Comparison of ENCODE assay signal across 1 cellular context in genomic region chr6:56346958-56347357, GRCh38.
TF ChIP-seq lines count a peak whose summit lies in the region.

No MANE protein-coding gene starts in this region.

TF ChIP-seq in WTC11, 78 proteins besides CTCF, POLR2A, EP300 and RAD21 (continued from another document):
- TF ChIP-seq, protein P1, sequence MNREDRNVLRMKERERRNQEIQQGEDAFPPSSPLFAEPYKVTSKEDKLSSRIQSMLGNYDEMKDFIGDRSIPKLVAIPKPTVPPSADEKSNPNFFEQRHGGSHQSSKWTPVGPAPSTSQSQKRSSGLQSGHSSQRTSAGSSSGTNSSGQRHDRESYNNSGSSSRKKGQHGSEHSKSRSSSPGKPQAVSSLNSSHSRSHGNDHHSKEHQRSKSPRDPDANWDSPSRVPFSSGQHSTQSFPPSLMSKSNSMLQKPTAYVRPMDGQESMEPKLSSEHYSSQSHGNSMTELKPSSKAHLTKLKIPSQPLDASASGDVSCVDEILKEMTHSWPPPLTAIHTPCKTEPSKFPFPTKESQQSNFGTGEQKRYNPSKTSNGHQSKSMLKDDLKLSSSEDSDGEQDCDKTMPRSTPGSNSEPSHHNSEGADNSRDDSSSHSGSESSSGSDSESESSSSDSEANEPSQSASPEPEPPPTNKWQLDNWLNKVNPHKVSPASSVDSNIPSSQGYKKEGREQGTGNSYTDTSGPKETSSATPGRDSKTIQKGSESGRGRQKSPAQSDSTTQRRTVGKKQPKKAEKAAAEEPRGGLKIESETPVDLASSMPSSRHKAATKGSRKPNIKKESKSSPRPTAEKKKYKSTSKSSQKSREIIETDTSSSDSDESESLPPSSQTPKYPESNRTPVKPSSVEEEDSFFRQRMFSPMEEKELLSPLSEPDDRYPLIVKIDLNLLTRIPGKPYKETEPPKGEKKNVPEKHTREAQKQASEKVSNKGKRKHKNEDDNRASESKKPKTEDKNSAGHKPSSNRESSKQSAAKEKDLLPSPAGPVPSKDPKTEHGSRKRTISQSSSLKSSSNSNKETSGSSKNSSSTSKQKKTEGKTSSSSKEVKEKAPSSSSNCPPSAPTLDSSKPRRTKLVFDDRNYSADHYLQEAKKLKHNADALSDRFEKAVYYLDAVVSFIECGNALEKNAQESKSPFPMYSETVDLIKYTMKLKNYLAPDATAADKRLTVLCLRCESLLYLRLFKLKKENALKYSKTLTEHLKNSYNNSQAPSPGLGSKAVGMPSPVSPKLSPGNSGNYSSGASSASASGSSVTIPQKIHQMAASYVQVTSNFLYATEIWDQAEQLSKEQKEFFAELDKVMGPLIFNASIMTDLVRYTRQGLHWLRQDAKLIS (CRISPR knock-in tag; IDR thresholded peaks at IDR 0.05; ENCODE audit: borderline replicate concordance) = no peak
- TF ChIP-seq SP1 (CRISPR knock-in tag; conservative IDR thresholded peaks at IDR 0.05) = no peak
